In genomic region chr12:1091350-1091749, GRCh38 we compare ENCODE assay signal across 1 cellular context.
TF ChIP-seq lines count a peak whose summit lies in the region.

No MANE protein-coding gene starts in this region.

TF ChIP-seq in HEK293, 187 proteins besides CTCF, POLR2A, EP300 and RAD21 (continued from another document):
- peak; percentile 63 for TF ChIP-seq PRDM6 (tag by site-specific recombination; IDR thresholded peaks at IDR 0.05)
- TF ChIP-seq ATF2 (tag by site-specific recombination; IDR thresholded peaks at IDR 0.05; ENCODE audit: low read depth), result no peak
- peak; percentile 32; the same call in 1 of the 2 replicates for TF ChIP-seq PRDM4 (tag by site-specific recombination; IDR thresholded peaks at IDR 0.05)
- no peak for TF ChIP-seq ZNF2 (tag by site-specific recombination; IDR thresholded peaks at IDR 0.05)
- no peak for TF ChIP-seq ZNF701 (tag by site-specific recombination; IDR thresholded peaks at IDR 0.05)
- TF ChIP-seq PRDM1 (tag by site-specific recombination; IDR thresholded peaks at IDR 0.05), result 0 out of 2 replicates have a peak, but pooled peaks have one; percentile 20
- no peak for TF ChIP-seq ZNF221 (tag by site-specific recombination; IDR thresholded peaks at IDR 0.05; ENCODE audit: borderline replicate concordance)
- no peak for TF ChIP-seq REPIN1 (tag by site-specific recombination; IDR thresholded peaks at IDR 0.05; ENCODE audit: low read depth)
- TF ChIP-seq KLF1 (tag by site-specific recombination; IDR thresholded peaks at IDR 0.05), result no peak
- TF ChIP-seq ZNF664 (tag by site-specific recombination; IDR thresholded peaks at IDR 0.05), result peak; percentile 67; the same call in 1 of the 2 replicates
- TF ChIP-seq KLF8 (tag by site-specific recombination; IDR thresholded peaks at IDR 0.05), result no peak
- no peak for TF ChIP-seq ZIC2 (tag by site-specific recombination; IDR thresholded peaks at IDR 0.05)
- TF ChIP-seq YY2 (tag by site-specific recombination; IDR thresholded peaks at IDR 0.05), result no peak
- no peak for TF ChIP-seq ZNF777 (tag by site-specific recombination; IDR thresholded peaks at IDR 0.05; ENCODE audit: borderline replicate concordance)
- TF ChIP-seq, protein P1, sequence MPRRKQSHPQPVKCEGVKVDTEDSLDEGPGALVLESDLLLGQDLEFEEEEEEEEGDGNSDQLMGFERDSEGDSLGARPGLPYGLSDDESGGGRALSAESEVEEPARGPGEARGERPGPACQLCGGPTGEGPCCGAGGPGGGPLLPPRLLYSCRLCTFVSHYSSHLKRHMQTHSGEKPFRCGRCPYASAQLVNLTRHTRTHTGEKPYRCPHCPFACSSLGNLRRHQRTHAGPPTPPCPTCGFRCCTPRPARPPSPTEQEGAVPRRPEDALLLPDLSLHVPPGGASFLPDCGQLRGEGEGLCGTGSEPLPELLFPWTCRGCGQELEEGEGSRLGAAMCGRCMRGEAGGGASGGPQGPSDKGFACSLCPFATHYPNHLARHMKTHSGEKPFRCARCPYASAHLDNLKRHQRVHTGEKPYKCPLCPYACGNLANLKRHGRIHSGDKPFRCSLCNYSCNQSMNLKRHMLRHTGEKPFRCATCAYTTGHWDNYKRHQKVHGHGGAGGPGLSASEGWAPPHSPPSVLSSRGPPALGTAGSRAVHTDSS (tag by site-specific recombination; IDR thresholded peaks at IDR 0.05), result no peak
- no peak for TF ChIP-seq ZNF692 (tag by site-specific recombination; IDR thresholded peaks at IDR 0.05)
- no peak for TF ChIP-seq ZNF548 (tag by site-specific recombination; IDR thresholded peaks at IDR 0.05)
